In the genomic region with DNA sequence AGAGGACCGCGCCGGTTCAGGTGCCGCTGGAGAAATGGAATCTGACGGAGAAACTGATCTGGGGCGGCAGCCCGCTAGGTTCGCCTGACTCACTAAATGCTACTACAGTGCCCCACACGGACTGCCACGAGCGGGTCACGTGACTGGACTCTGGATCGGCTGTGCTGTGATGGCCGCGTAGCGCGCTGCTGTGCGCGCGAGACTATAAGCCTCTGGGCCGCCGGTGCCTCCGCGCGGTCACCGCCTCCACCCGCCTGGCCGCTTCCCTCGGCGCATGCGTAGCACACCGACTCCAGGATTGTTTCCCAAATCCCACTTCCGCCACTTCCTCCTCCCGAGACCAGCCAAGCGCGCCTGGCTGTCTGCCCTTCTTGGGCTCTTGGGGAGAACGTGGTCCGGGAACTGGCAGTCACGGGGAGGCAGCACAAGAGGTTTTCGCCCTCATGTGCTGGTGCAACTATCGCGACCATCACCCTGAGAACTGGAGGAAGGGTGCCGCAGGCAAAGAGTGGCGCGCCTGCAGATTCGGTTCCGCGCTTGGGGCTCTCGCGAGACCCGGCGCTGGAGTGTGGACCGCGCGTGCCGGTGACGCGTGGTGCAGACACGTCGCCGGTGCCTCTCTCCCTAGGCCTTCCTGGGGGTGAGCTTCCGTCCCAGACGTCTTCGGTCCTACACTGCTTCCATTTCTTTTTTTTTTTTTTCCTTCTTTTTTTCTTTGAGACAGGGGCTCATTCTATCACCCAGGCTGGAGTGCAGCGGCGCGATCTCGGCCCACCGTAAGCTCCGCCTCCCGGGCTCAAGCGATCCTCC, we compare ENCODE assay signal across 8 cellular contexts. TPM values are rescaled to one million over a fixed set of nuclear protein-coding genes. Genes with fewer than 3 reads are reported as not detected.
DNase-seq lines count a peak whose midpoint lies in the region; ATAC-seq, FAIRE-seq and TF ChIP-seq lines count a peak whose summit lies in the region.

No MANE protein-coding gene starts in this region.

- H3K9ac ChIP-seq in H1 (replicated peaks in 1 of 4; ENCODE audit: extremely low read depth in 1 of 4, low read depth in 3 of 4, low read length in 3 of 4) = peak overlapping the region; percentile 88 to 100 (median 98)

- no peaks in the 10 kb centered on the region for H3K27me3 Mint-ChIP-seq in activated CD8-positive, alpha-beta memory T cell treated with anti-CD3 and anti-CD28 coated beads, Interleukin-2, amount 10 ng/mL, durations not matched to agents 7 days and 5 days

- peaks cover 20% of the 10 kb centered on the region for H3K4me1 Mint-ChIP-seq in activated CD8-positive, alpha-beta memory T cell treated with anti-CD3 and anti-CD28 coated beads, Interleukin-2, amount 10 ng/mL, durations not matched to agents 7 days and 5 days

- H4K91ac ChIP-seq in H1 (replicated peaks; ENCODE audit: insufficient read length, low read length) = peak overlapping the region; percentile 94

- TF ChIP-seq CTCF in H1 (IDR thresholded peaks at IDR 0.05; ENCODE audit: control extremely low read depth in 1 of 3, insufficient read depth in 1 of 3, low read depth in 1 of 3, low read length in 3 of 3) = no peak

- CTCF ChIA-PET in activated CD8-positive, alpha-beta memory T cell treated with anti-CD3 and anti-CD28 coated beads, Interleukin-2, amount 10 ng/mL, durations not matched to agents 7 days and 5 days (lab: Charles Lee) = interaction anchor here (0.9 to 2.1 kb wide), 8 partner anchors 10 to 326 kb away, joined by 3 to 13 read pairs (median 4); a partner anchor contains a TSS
- CTCF ChIA-PET in H1 (lab: Charles Lee; ENCODE audit: partially characterized antibody) = interaction anchor here (1.0 to 1.6 kb wide), 4 partner anchors 10 to 165 kb away, joined by 3 to 4 read pairs (median 3); no protein-coding TSS in a partner anchor

- peak overlapping the region; percentile 99 for H3K27ac Mint-ChIP-seq in activated CD8-positive, alpha-beta memory T cell treated with anti-CD3 and anti-CD28 coated beads, Interleukin-2, amount 10 ng/mL, durations not matched to agents 7 days and 5 days

- no peak overlapping the region for H2AK5ac ChIP-seq in H1 (ENCODE audit: low read depth, low read length)

- peak overlapping the region; percentile 81 to 87 (median 85) for H3K4me3 ChIP-seq in H1 (ENCODE audit: extremely low read depth in 1 of 4, insufficient read depth in 2 of 4, low read depth in 3 of 4, low read length in 4 of 4)

- peak overlapping the region; percentile 98 for H4K5ac ChIP-seq in H1 (ENCODE audit: insufficient read length, low read depth, low read length)

- POLR2A ChIA-PET in H1 (lab: Charles Lee; ENCODE audit: partially characterized antibody) = interaction anchor here (0.5 to 2.6 kb wide), 25 partner anchors 9 to 269 kb away, joined by 3 to 21 read pairs (median 4); a partner anchor contains a TSS

- no peaks in the 10 kb centered on the region for H3K27me3 ChIP-seq in H1 (replicated peaks in 1 of 4; ENCODE audit: control insufficient read depth in 3 of 4, extremely low read depth in 1 of 4, insufficient read depth in 3 of 4, low read length in 3 of 4)

- peak overlapping the region; percentile 99 for H2BK5ac ChIP-seq in H1 (ENCODE audit: low read depth, low read length)

- peak overlapping the region; percentile 95; the same call in 1 of the 2 replicates for H2BK12ac ChIP-seq in H1 (ENCODE audit: low read depth, low read length)

- H3K23ac ChIP-seq in H1 (ENCODE audit: insufficient read length) = no peak overlapping the region

- peaks cover 0 to 3% (median 0%) of the 10 kb centered on the region in 4 experiments; a peak in 2 of 7 replicates for H3K4me1 ChIP-seq in H1 (replicated peaks in 1 of 4; ENCODE audit: control insufficient read depth in 3 of 4, insufficient read depth in 4 of 4, low read length in 3 of 4)

- TF ChIP-seq RAD21 in H1 (IDR thresholded peaks at IDR 0.05 in 1 of 2, conservative IDR thresholded peaks at IDR 0.05 in 1 of 2; ENCODE audit: low read depth in 2 of 2, low read length in 2 of 2) = no peak; a peak in 1 of 4 replicates

- peak; percentile 82 for DNase-seq in CMK (ENCODE audit: low read depth)
- peak; percentile 88 for DNase-seq in HS-5 (ENCODE audit: low read depth)
- peak; percentile 95 for DNase-seq in NK-92 treated with Interleukin-12 subunit alpha and Interleukin-12 subunit beta, amount 100 ng/mL, for 24 hours (lab: John Stamatoyannopoulos, UW)
- DNase-seq in activated CD8-positive, alpha-beta memory T cell treated with anti-CD3 and anti-CD28 coated beads, Interleukin-2, amount 10 ng/mL, durations not matched to agents 7 days and 5 days = peak; percentile 96
- peak; percentile 91 to 93 for DNase-seq in H1 (ENCODE audit: low read depth in 1 of 2, low spot score in 2 of 2)
- peak; percentile 98 for DNase-seq in mesenteric fat pad (ENCODE audit: low spot score)
- peak; percentile 73 for DNase-seq in stimulated activated CD8-positive, alpha-beta memory T cell treated with anti-CD3 and anti-CD28 coated beads, Interleukin-15, amount 100 ng/mL, for 1 hour (ENCODE audit: low read depth)

- H3K14ac ChIP-seq in H1 (ENCODE audit: insufficient read length) = peak overlapping the region; percentile 20

- peak overlapping the region; percentile 92 for H3K4me3 Mint-ChIP-seq in activated CD8-positive, alpha-beta memory T cell treated with anti-CD3 and anti-CD28 coated beads, Interleukin-2, amount 10 ng/mL, durations not matched to agents 7 days and 5 days

- H3K56ac ChIP-seq in H1 (replicated peaks; ENCODE audit: insufficient read length, low read depth, low read length) = peak overlapping the region; percentile 96

- no peaks in the 10 kb centered on the region for H3K79me1 ChIP-seq in H1 (ENCODE audit: low read depth, low read length)

- H3K23me2 ChIP-seq in H1 (ENCODE audit: low read depth, low read length) = peaks cover 6% of the 10 kb centered on the region

- 0 out of 3 replicates have a peak, but pooled peaks of 1 of the 2 experiments have one; percentile 40 for TF ChIP-seq EP300 in H1 (IDR thresholded peaks at IDR 0.05; ENCODE audit: borderline replicate concordance in 1 of 2, low read depth in 2 of 2, low read length in 2 of 2)

- H3K4ac ChIP-seq in H1 (replicated peaks; ENCODE audit: insufficient read length, low read depth, low read length) = peak overlapping the region; percentile 97

- H2BK20ac ChIP-seq in H1 (ENCODE audit: low read length) = no peak overlapping the region

- H3K18ac ChIP-seq in H1 (ENCODE audit: extremely low read depth, low read length) = peak overlapping the region; percentile 100

- H3K36me3 Mint-ChIP-seq in activated CD8-positive, alpha-beta memory T cell treated with anti-CD3 and anti-CD28 coated beads, Interleukin-2, amount 10 ng/mL, durations not matched to agents 7 days and 5 days = peaks cover 3% of the 10 kb centered on the region

- H4K20me1 ChIP-seq in H1 (replicated peaks in 1 of 2; ENCODE audit: control insufficient read depth in 1 of 2, insufficient read depth in 2 of 2, low read length in 2 of 2) = no peaks in the 10 kb centered on the region

- peak overlapping the region; percentile 97 for H2AFZ ChIP-seq in H1 (ENCODE audit: low read length)

- no peak overlapping the region for H2BK120ac ChIP-seq in H1 (replicated peaks; ENCODE audit: low read depth, low read length)

- H3K79me2 ChIP-seq in H1 (ENCODE audit: control insufficient read depth in 1 of 2, insufficient read depth in 2 of 2, low read length in 2 of 2) = peaks cover 0 to 8% of the 10 kb centered on the region in 2 experiments; a peak in 2 of 4 replicates

- 0 out of 8 replicates have a peak, but pooled peaks cover 0 to 4% (median 0%) of the 10 kb centered on the region in 4 experiments for H3K36me3 ChIP-seq in H1 (ENCODE audit: control insufficient read depth in 2 of 4, insufficient read depth in 4 of 4, low read length in 3 of 4)

- H2BK15ac ChIP-seq in H1 (ENCODE audit: low read length) = peak overlapping the region; percentile 99; the same call in 1 of the 2 replicates

- H4K8ac ChIP-seq in H1 (ENCODE audit: extremely low read depth, insufficient read depth, low read length) = peak overlapping the region; percentile 100

- 1% methylated on average over 65 of the region's 72 CpGs; no CpG with 5 or more reads in 1 of the 2 experiments for WGBS in H1 (ENCODE audit: extremely low coverage in 1 of 2, insufficient coverage in 1 of 2, insufficient read length in 1 of 2, insufficient replicate concordance in 2 of 2, low coverage in 1 of 2, low lambda C conversion rate in 2 of 2, missing lambda C conversion rate in 1 of 2), 2 experiments

- H3K4me2 ChIP-seq in H1 (ENCODE audit: insufficient read depth in 1 of 2, low read depth in 2 of 2, low read length in 2 of 2) = peak overlapping the region; percentile 76 to 95

- H3K9me3 Mint-ChIP-seq in activated CD8-positive, alpha-beta memory T cell treated with anti-CD3 and anti-CD28 coated beads, Interleukin-2, amount 10 ng/mL, durations not matched to agents 7 days and 5 days (ENCODE audit: low read depth) = no peaks in the 10 kb centered on the region

- TF ChIP-seq POLR2A in H1 (IDR thresholded peaks at IDR 0.05; ENCODE audit: control extremely low read depth in 1 of 2, low read depth in 2 of 2, low read length in 2 of 2) = peak; percentile 89 to 93

- H3K9me3 ChIP-seq in H1 (ENCODE audit: insufficient read depth in 2 of 2, low read depth in 1 of 2, low read length in 1 of 2) = no peaks in the 10 kb centered on the region

- H3K27ac ChIP-seq in H1 (ENCODE audit: low read depth, low read length) = peak overlapping the region; percentile 99

- peak; percentile 64 for ATAC-seq in GM19468 (IDR thresholded peaks at IDR 0.05; ENCODE audit: extremely low read depth, unreplicated experiment)
- ATAC-seq in activated CD8-positive, alpha-beta memory T cell treated with anti-CD3 and anti-CD28 coated beads, Interleukin-2, amount 10 ng/mL, durations not matched to agents 7 days and 5 days = peak; percentile 90

- no peak for FAIRE-seq in H1 (lab: Jason Lieb, UNC)

TF ChIP-seq in H1, 55 proteins besides CTCF, POLR2A, EP300 and RAD21 (continues in another document):
- peak; percentile 97 for TF ChIP-seq PHF8 (conservative IDR thresholded peaks at IDR 0.05; ENCODE audit: low read depth, low read length)
- peak; percentile 99 for TF ChIP-seq CHD2 (IDR thresholded peaks at IDR 0.05; ENCODE audit: low read length)
- TF ChIP-seq JUN (IDR thresholded peaks at IDR 0.05; ENCODE audit: low read depth, low read length) = no peak
- peak; percentile 86 for TF ChIP-seq GTF2F1 (IDR thresholded peaks at IDR 0.05; ENCODE audit: borderline replicate concordance, low read depth, low read length)

RNA-seq across cellular contexts. Expression of a gene that starts 35.8 kb away (rescaled TPM):
- total RNA-seq in activated CD8-positive, alpha-beta memory T cell treated with anti-CD3 and anti-CD28 coated beads, Interleukin-2, amount 10 ng/mL, durations not matched to agents 7 days and 5 days = 1 to 10 TPM; 5.8 to 6.3 TPM
- 89.9 and 101 TPM in 2 replicates for total RNA-seq in H1 (2021; fragmentation: NEBNext Ultra II Directional; extraction: Animal tissue kit (Norgen Biotek cat#: 25700))
- polyA plus RNA-seq in H1 (2011; rRNA removed) = 44.9 and 48.8 TPM in 2 replicates
- 57.9 TPM for polyA plus RNA-seq in H1 (2011; cell fraction: cytosol; rRNA removed)
- 196 TPM for polyA plus RNA-seq in H1 (2011; cell fraction: nucleus; rRNA removed)
- polyA plus RNA-seq in H1 (2012, experiment 1 of 2) = 72.3 to 99.1 TPM (median 81.2 TPM) in 4 replicates
- polyA plus RNA-seq in H1 (2012, experiment 2 of 2) = 26.6 TPM
- polyA plus RNA-seq in H1 (2013, experiment 1 of 2) = 140 TPM
- polyA plus RNA-seq in H1 (2013, experiment 2 of 2) = 134 TPM
- 132 and 150 TPM in 2 replicates for polyA minus RNA-seq in H1 (2011; rRNA and poly(A)+ RNA removed)
- 40.8 TPM for polyA minus RNA-seq in H1 (2011; cell fraction: cytosol; rRNA and poly(A)+ RNA removed)
- 84.3 TPM for polyA minus RNA-seq in H1 (2011; cell fraction: nucleus; rRNA and poly(A)+ RNA removed)
- 0.19 TPM for total RNA-seq in mesenteric fat pad

Comparison
In these comparisons a context has a peak if more than half of its experiments do, and no peak if none do; other contexts are left out.
1. Peak in every context shown above with its lines: DNase-seq, ATAC-seq, H3K4me3 ChIP-seq and H3K27ac ChIP-seq.
2. RNA of a gene that starts 35.8 kb away (total RNA-seq): 89.9 to 101 TPM in H1; 5.8 to 6.3 TPM in activated CD8-positive, alpha-beta memory T cell treated with anti-CD3 and anti-CD28 coated beads, Interleukin-2, amount 10 ng/mL, durations not matched to agents 7 days and 5 days and 0.19 TPM in mesenteric fat pad (single experiment); every median in the first group is over 10 times any median in the second.